In genomic region chr6:132333639-132334516, GRCh38 we compare ENCODE assay signal across 10 cellular contexts.
DNase-seq lines count a peak whose midpoint lies in the region; ATAC-seq and TF ChIP-seq lines count a peak whose summit lies in the region.
"Had no signal": no experiment of that assay in that cellular context is flagged by ENCODE, and none has a peak within 500 bp of the region (broad histone marks: within the 10 kb centered on the region; RNA-seq: fewer than 3 reads in every experiment).

No MANE protein-coding gene starts in this region.

- DNase-seq in Calu3 (peak; percentile 72), fibroblast of peridontal ligament (ENCODE audit: extremely low read depth) (peak; percentile 93), nephron progenitor cell (no peak), GM13977 (ENCODE audit: low spot score) (no peak), NCI-H69 (lab: John Stamatoyannopoulos, UW) (no peak)
- DNase-seq: activated CD8-positive, alpha-beta memory T cell treated with anti-CD3 and anti-CD28 coated beads, Interleukin-2, amount 10 ng/mL, durations not matched to agents 7 days and 5 days; NCI-H446 had no signal

- peak overlapping the region; percentile 67 for H3K27ac Mint-ChIP-seq in Calu3 (ENCODE audit: unreplicated experiment)
- peak overlapping the region; percentile 35 for H3K27ac Mint-ChIP-seq in nephron progenitor cell
- H3K27ac Mint-ChIP-seq: activated CD8-positive, alpha-beta memory T cell treated with anti-CD3 and anti-CD28 coated beads, Interleukin-2, amount 10 ng/mL, durations not matched to agents 7 days and 5 days had no signal

- ATAC-seq in HG02623 (IDR thresholded peaks at IDR 0.05; ENCODE audit: unreplicated experiment) (no peak), GM21423 (IDR thresholded peaks at IDR 0.05; ENCODE audit: unreplicated experiment) (no peak)
- ATAC-seq: activated CD8-positive, alpha-beta memory T cell treated with anti-CD3 and anti-CD28 coated beads, Interleukin-2, amount 10 ng/mL, durations not matched to agents 7 days and 5 days had no signal

- in situ Hi-C loops in GM13977 (cut with MboI; ENCODE audit: low pct_unique_long_range_greater_than_20kb, low sequenced_read_pairs, unreplicated experiment): no loop called here

- H3K4me3 Mint-ChIP-seq in Calu3 (ENCODE audit: low read depth, unreplicated experiment): peak overlapping the region; percentile 47
- H3K4me3 Mint-ChIP-seq in nephron progenitor cell: no peak overlapping the region
- H3K4me3 Mint-ChIP-seq: activated CD8-positive, alpha-beta memory T cell treated with anti-CD3 and anti-CD28 coated beads, Interleukin-2, amount 10 ng/mL, durations not matched to agents 7 days and 5 days had no signal

- BruUV-seq in Calu3 (replicated peaks; lab: Mats Ljungman, UMichigan): TSS peak; percentile 79

- TF ChIP-seq CTCF in Calu3 (IDR thresholded peaks at IDR 0.05; ENCODE audit: unreplicated experiment) (no peak), nephron progenitor cell (IDR thresholded peaks at IDR 0.05) (no peak), GM13977 (IDR thresholded peaks at IDR 0.05; ENCODE audit: extremely low read depth, insufficient read depth, missing control alignments) (no peak)

- H3K27me3 Mint-ChIP-seq in Calu3 (ENCODE audit: unreplicated experiment) (no peaks in the 10 kb centered on the region), nephron progenitor cell (ENCODE audit: low read depth, poor library complexity) (peaks cover 12% of the 10 kb centered on the region)

- intact Hi-C loops in Calu3 (cut with micrococcal nuclease; ENCODE audit: unreplicated experiment): no loop called here

- CTCF ChIA-PET in Calu3 (lab: Charles Lee): interaction anchor here (0.7 to 1.3 kb wide), 4 partner anchors 16 to 593 kb away, joined by 3 read pairs; no protein-coding TSS in a partner anchor

- H3K9me3 Mint-ChIP-seq in Calu3 (ENCODE audit: low read depth, unreplicated experiment) (peaks cover 2% of the 10 kb centered on the region), nephron progenitor cell (peaks cover 15% of the 10 kb centered on the region)

- H3K36me3 Mint-ChIP-seq in Calu3 (ENCODE audit: insufficient read depth, unreplicated experiment) (peaks cover 6% of the 10 kb centered on the region), nephron progenitor cell (ENCODE audit: low read depth) (peaks cover 4% of the 10 kb centered on the region)
- H3K36me3 Mint-ChIP-seq: activated CD8-positive, alpha-beta memory T cell treated with anti-CD3 and anti-CD28 coated beads, Interleukin-2, amount 10 ng/mL, durations not matched to agents 7 days and 5 days had no signal

- peaks cover 35% of the 10 kb centered on the region for H3K4me1 Mint-ChIP-seq in Calu3 (ENCODE audit: low read depth, unreplicated experiment)
- H3K4me1 Mint-ChIP-seq in nephron progenitor cell: peaks cover 28% of the 10 kb centered on the region
- H3K4me1 Mint-ChIP-seq: activated CD8-positive, alpha-beta memory T cell treated with anti-CD3 and anti-CD28 coated beads, Interleukin-2, amount 10 ng/mL, durations not matched to agents 7 days and 5 days had no signal

TF ChIP-seq in PFSK-1, 5 proteins besides CTCF, POLR2A, EP300 and RAD21:
- no peak for TF ChIP-seq FOXP2 (optimal IDR thresholded peaks at IDR 0.05; ENCODE audit: borderline replicate concordance, extremely low read depth, extremely low read length, insufficient read depth)
- TF ChIP-seq POLR2AphosphoS5 (IDR thresholded peaks at IDR 0.05; ENCODE audit: low read depth, low read length): no peak
- TF ChIP-seq TAF1 (IDR thresholded peaks at IDR 0.05; ENCODE audit: borderline replicate concordance, insufficient read depth, low read length): no peak
- TF ChIP-seq SIN3A (IDR thresholded peaks at IDR 0.05; ENCODE audit: borderline replicate concordance, insufficient read depth, low read length): peak; percentile 52; the same call in 1 of the 2 replicates
- TF ChIP-seq REST (IDR thresholded peaks at IDR 0.05; ENCODE audit: insufficient read depth in 1 of 2, low read depth in 2 of 2, low read length in 2 of 2): no peak

Comparison
In these comparisons a context has a peak if more than half of its experiments do, and no peak if none do; other contexts are left out.
1. DNase-seq: peak in Calu3 (single experiment) and fibroblast of peridontal ligament (single experiment); none in nephron progenitor cell (single experiment), GM13977 (single experiment) and NCI-H69 (single experiment).